6 cellular contexts compared by ENCODE assay signal in genomic region chr17:48541036-48541573, GRCh38. TPM values are rescaled to one million over a fixed set of nuclear protein-coding genes. Genes with fewer than 3 reads are reported as not detected.
DNase-seq lines count a peak whose midpoint lies in the region; ATAC-seq lines count a peak whose summit lies in the region.

No MANE protein-coding gene starts in this region.

- H3K4me3 Mint-ChIP-seq in activated naive CD8-positive, alpha-beta T cell treated with anti-CD3 and anti-CD28 coated beads, Interleukin-2, amount 50 U/mL, for 24 hours: peak overlapping the region; percentile 87

- no peaks in the 10 kb centered on the region for H3K9me3 Mint-ChIP-seq in activated naive CD8-positive, alpha-beta T cell treated with anti-CD3 and anti-CD28 coated beads, Interleukin-2, amount 50 U/mL, for 24 hours

- H3K36me3 ChIP-seq in mesodermal cell (ENCODE audit: control insufficient read depth, insufficient read depth, low read length): peaks cover 10% of the 10 kb centered on the region

- in situ Hi-C loops in Caki2 (cut with HindIII; ENCODE audit: low pct_unique_long_range_greater_than_20kb, low sequenced_read_pairs): no loop called here

- H3K27me3 Mint-ChIP-seq in activated naive CD8-positive, alpha-beta T cell treated with anti-CD3 and anti-CD28 coated beads, Interleukin-2, amount 50 U/mL, for 24 hours: peaks cover 9% of the 10 kb centered on the region

- ATAC-seq in activated naive CD8-positive, alpha-beta T cell treated with anti-CD3 and anti-CD28 coated beads, Interleukin-2, amount 50 U/mL, for 24 hours: no peak

- no peaks in the 10 kb centered on the region for H3K9me3 ChIP-seq in mesodermal cell (ENCODE audit: control insufficient read depth, low read length)

- peak; percentile 71 for DNase-seq in Caki2 (ENCODE audit: low read depth)
- no peak for DNase-seq in activated naive CD8-positive, alpha-beta T cell treated with anti-CD3 and anti-CD28 coated beads, Interleukin-2, amount 50 U/mL, for 24 hours
- no peak for DNase-seq in activated CD4-positive, CD25-positive, alpha-beta regulatory T cell (lab: John Stamatoyannopoulos, UW)
- no peak for DNase-seq in GDM1 (lab: John Stamatoyannopoulos, UW)
- DNase-seq in NCI-H1694 (lab: John Stamatoyannopoulos, UW): no peak

- H3K27ac Mint-ChIP-seq in activated naive CD8-positive, alpha-beta T cell treated with anti-CD3 and anti-CD28 coated beads, Interleukin-2, amount 50 U/mL, for 24 hours: peak overlapping the region; percentile 98

- H3K4me1 ChIP-seq in mesodermal cell (ENCODE audit: control insufficient read depth, insufficient read depth, low read length, poor library complexity, severe bottlenecking): peaks cover 17% of the 10 kb centered on the region

- WGBS in mesodermal cell (ENCODE audit: insufficient coverage in 2 of 2), 2 experiments: 68 to 83% methylated on average over 6 to 9 of the region's 12 CpGs

- peak overlapping the region; percentile 83 for H3K27ac ChIP-seq in mesodermal cell (ENCODE audit: low read depth, low read length, severe bottlenecking)

- peak overlapping the region; percentile 57 for H3K4me3 ChIP-seq in mesodermal cell (ENCODE audit: extremely low read depth, insufficient read depth, low read length, poor library complexity, severe bottlenecking)

- H3K36me3 Mint-ChIP-seq in activated naive CD8-positive, alpha-beta T cell treated with anti-CD3 and anti-CD28 coated beads, Interleukin-2, amount 50 U/mL, for 24 hours (ENCODE audit: low read depth): peaks cover 3% of the 10 kb centered on the region

- H3K4me1 Mint-ChIP-seq in activated naive CD8-positive, alpha-beta T cell treated with anti-CD3 and anti-CD28 coated beads, Interleukin-2, amount 50 U/mL, for 24 hours: peaks cover 39% of the 10 kb centered on the region

RNA-seq across cellular contexts. Expression of gene HOXB2, which starts 3.8 kb away (rescaled TPM):
- total RNA-seq in Caki2 (2014; rRNA removed; shearing (Covaris generic); ENCODE audit: low replicate concordance): 8.4 and 13.5 TPM in 2 replicates
- 53.6 TPM for polyA plus RNA-seq in mesodermal cell (2013, experiment 1 of 2)
- 52.0 TPM for polyA plus RNA-seq in mesodermal cell (2013, experiment 2 of 2)

RNA-seq across cellular contexts. Expression of gene HOXB1, which starts 10.3 kb away (rescaled TPM):
- total RNA-seq in Caki2 (2014; rRNA removed; shearing (Covaris generic); ENCODE audit: low replicate concordance): not detected in 2 replicates
- polyA plus RNA-seq in mesodermal cell (2013, experiment 1 of 2): 10.0 TPM
- 14.1 TPM for polyA plus RNA-seq in mesodermal cell (2013, experiment 2 of 2)

RNA-seq across cellular contexts. Expression of gene HOXB4, which starts 37.0 kb away (rescaled TPM):
- 2.6 and 2.7 TPM in 2 replicates for total RNA-seq in Caki2 (2014; rRNA removed; shearing (Covaris generic); ENCODE audit: low replicate concordance)
- 6.6 TPM for polyA plus RNA-seq in mesodermal cell (2013, experiment 1 of 2)
- polyA plus RNA-seq in mesodermal cell (2013, experiment 2 of 2): 7.8 TPM

RNA-seq across cellular contexts. Expression of gene HOXB3, which starts 48.9 kb away (rescaled TPM):
- 1.1 and 15.0 TPM in 2 replicates for total RNA-seq in Caki2 (2014; rRNA removed; shearing (Covaris generic); ENCODE audit: low replicate concordance)
- 28.7 TPM for polyA plus RNA-seq in mesodermal cell (2013, experiment 1 of 2)
- 27.8 TPM for polyA plus RNA-seq in mesodermal cell (2013, experiment 2 of 2)

RNA-seq across cellular contexts. Expression of gene HOXB5, which starts 52.5 kb away (rescaled TPM):
- not detected in 2 replicates for total RNA-seq in Caki2 (2014; rRNA removed; shearing (Covaris generic); ENCODE audit: low replicate concordance)
- polyA plus RNA-seq in mesodermal cell (2013, experiment 1 of 2): 13.7 TPM
- polyA plus RNA-seq in mesodermal cell (2013, experiment 2 of 2): 15.0 TPM
